ENCODE assay signal across 8 cellular contexts in genomic region chr3:172138031-172138538, GRCh38.
DNase-seq lines count a peak whose midpoint lies in the region; ATAC-seq, FAIRE-seq and TF ChIP-seq lines count a peak whose summit lies in the region.

No MANE protein-coding gene starts in this region.

- H3K36me3 ChIP-seq in mesodermal cell (ENCODE audit: control insufficient read depth, insufficient read depth, low read length), result peaks cover 26% of the 10 kb centered on the region

- no peaks in the 10 kb centered on the region for H3K27me3 Mint-ChIP-seq in CD4-positive, alpha-beta T cell

- TF ChIP-seq RAD21 in A549 (conservative IDR thresholded peaks at IDR 0.05 in 1 of 2, IDR thresholded peaks at IDR 0.05 in 1 of 2), result no peak

- no peak overlapping the region for H3K4me3 Mint-ChIP-seq in CD4-positive, alpha-beta T cell

- intact Hi-C loops in CD4-positive, alpha-beta T cell (cut with DNase I, micrococcal nuclease), result no loop called here

- H3K27ac Mint-ChIP-seq in CD4-positive, alpha-beta T cell, result no peak overlapping the region

- peak in 1 of 2 experiments; percentile 60 for DNase-seq in A549 (ENCODE audit: low read depth in 1 of 2, low spot score in 1 of 2)
- DNase-seq in LNCaP clone FGC (ENCODE audit: low read depth), result peak; percentile 95
- peak; percentile 81 for DNase-seq in dermis blood vessel endothelial cell
- DNase-seq in C1 segment of cervical spinal cord (lab: John Stamatoyannopoulos, UW), result no peak
- no peak for DNase-seq in NCI-H1105 (lab: John Stamatoyannopoulos, UW)
- DNase-seq in CD4-positive, alpha-beta T cell, result no peak

- H3K4me3 ChIP-seq in A549 (no peak overlapping the region), LNCaP clone FGC (ENCODE audit: low read depth, low read length) (no peak overlapping the region), mesodermal cell (ENCODE audit: extremely low read depth, insufficient read depth, low read length, poor library complexity, severe bottlenecking) (no peak overlapping the region)

- CTCF ChIA-PET in A549 (lab: Yijun Ruan, JAX), result interaction anchor here (0.6 to 1.3 kb wide), 4 partner anchors 9 to 497 kb away, joined by 3 to 4 read pairs (median 4); no protein-coding TSS in a partner anchor
- CTCF ChIA-PET in CD4-positive, alpha-beta T cell (lab: Charles Lee), result no interaction called here

- H3K9me3 ChIP-seq in A549 (peaks cover 4% of the 10 kb centered on the region; the same call in 1 of the 3 replicates), mesodermal cell (ENCODE audit: control insufficient read depth, low read length) (peaks cover 3% of the 10 kb centered on the region)
- H3K9me3 ChIP-seq in CD4-positive, alpha-beta T cell (ENCODE audit: control insufficient read depth, low read length), result no peaks in the 10 kb centered on the region

- peaks cover 5% of the 10 kb centered on the region for H3K36me3 Mint-ChIP-seq in CD4-positive, alpha-beta T cell (ENCODE audit: low read depth)

- no peak for TF ChIP-seq EP300 in A549 (IDR thresholded peaks at IDR 0.05)

- no peaks in the 10 kb centered on the region for H3K27me3 ChIP-seq in CD4-positive, alpha-beta T cell (ENCODE audit: control insufficient read depth, insufficient read depth, low read length)

- peak in 1 of 2 experiments; percentile 49; a peak in 3 of 6 replicates for ATAC-seq in A549
- ATAC-seq in CD4-positive, alpha-beta T cell (ENCODE audit: poor library complexity), result no peak
- ATAC-seq in HG03025 (IDR thresholded peaks at IDR 0.05; ENCODE audit: low FRiP score, unreplicated experiment), result no peak

- FAIRE-seq in A549 (lab: Jason Lieb, UNC), result no peak

- TF ChIP-seq CTCF in A549 (IDR thresholded peaks at IDR 0.05) (no peak), LNCaP clone FGC (IDR thresholded peaks at IDR 0.05; ENCODE audit: control insufficient read depth, extremely low read depth, insufficient read depth) (no peak)
- TF ChIP-seq CTCF in CD4-positive, alpha-beta T cell (IDR thresholded peaks at IDR 0.05), result no peak

- H3K9me3 Mint-ChIP-seq in CD4-positive, alpha-beta T cell, result no peaks in the 10 kb centered on the region

- POLR2A ChIA-PET in A549 (lab: Yijun Ruan, JAX), result no interaction called here
- POLR2A ChIA-PET in CD4-positive, alpha-beta T cell (lab: Charles Lee), result interaction anchor here (0.6 kb wide), 1 partner anchor 147 kb away, joined by 3 read pairs; no protein-coding TSS in a partner anchor

- peak overlapping the region; percentile 81 for H3K4me2 ChIP-seq in A549

- peaks cover 98% of the 10 kb centered on the region for H3K4me1 ChIP-seq in A549
- peaks cover 69% of the 10 kb centered on the region for H3K4me1 ChIP-seq in mesodermal cell (ENCODE audit: control insufficient read depth, insufficient read depth, low read length, poor library complexity, severe bottlenecking)

- peaks cover 63% of the 10 kb centered on the region for H3K4me1 Mint-ChIP-seq in CD4-positive, alpha-beta T cell (ENCODE audit: low read depth)

- no peak for TF ChIP-seq POLR2A in A549 (IDR thresholded peaks at IDR 0.05; ENCODE audit: low read length)

- peak overlapping the region; percentile 87 to 98 for H3K27ac ChIP-seq in A549
- peak overlapping the region; percentile 94 for H3K27ac ChIP-seq in mesodermal cell (ENCODE audit: low read depth, low read length, severe bottlenecking)
- no peak overlapping the region for H3K27ac ChIP-seq in CD4-positive, alpha-beta T cell (ENCODE audit: low read depth, low read length)

- WGBS in A549 (ENCODE audit: missing lambda C conversion rate), result 51% methylated on average over 3 of the region's 3 CpGs
- 69% methylated on average over 2 of the region's 3 CpGs; no CpG with 5 or more reads in 1 of the 2 experiments for whole genome bisulfite sequencing in mesodermal cell (ENCODE audit: insufficient coverage in 2 of 2), 2 experiments

TF ChIP-seq in A549, 52 proteins besides CTCF, POLR2A, EP300 and RAD21:
- TF ChIP-seq GATA3 (IDR thresholded peaks at IDR 0.05; ENCODE audit: borderline replicate concordance), result peak; percentile 49; the same call in 1 of the 2 replicates
- TF ChIP-seq FOSB (CRISPR knock-in tag; IDR thresholded peaks at IDR 0.05), result 0 out of 2 replicates have a peak, but pooled peaks have one; percentile 23
- TF ChIP-seq, protein P1, sequence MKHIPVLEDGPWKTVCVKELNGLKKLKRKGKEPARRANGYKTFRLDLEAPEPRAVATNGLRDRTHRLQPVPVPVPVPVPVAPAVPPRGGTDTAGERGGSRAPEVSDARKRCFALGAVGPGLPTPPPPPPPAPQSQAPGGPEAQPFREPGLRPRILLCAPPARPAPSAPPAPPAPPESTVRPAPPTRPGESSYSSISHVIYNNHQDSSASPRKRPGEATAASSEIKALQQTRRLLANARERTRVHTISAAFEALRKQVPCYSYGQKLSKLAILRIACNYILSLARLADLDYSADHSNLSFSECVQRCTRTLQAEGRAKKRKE (CRISPR knock-in tag; IDR thresholded peaks at IDR 0.05; ENCODE audit: low read depth), result peak; percentile 66; the same call in 1 of the 2 replicates
- TF ChIP-seq KDM5A (IDR thresholded peaks at IDR 0.05), result no peak
TF ChIP-seq in A549: peak in this region for 3.

Comparison
In these comparisons a context has a peak if more than half of its experiments do, and no peak if none do; other contexts are left out.
1. DNase-seq: peak in LNCaP clone FGC (single experiment) and dermis blood vessel endothelial cell (single experiment); none in C1 segment of cervical spinal cord (0 of 14), NCI-H1105 (single experiment) and CD4-positive, alpha-beta T cell (0 of 10).